In genomic region chr21:34926784-34927548, GRCh38 we compare ENCODE assay signal across 16 cellular contexts.
DNase-seq lines count a peak whose midpoint lies in the region; ATAC-seq and TF ChIP-seq lines count a peak whose summit lies in the region.
"Had no signal": no experiment of that assay in that cellular context is flagged by ENCODE, and none has a peak within 500 bp of the region (broad histone marks: within the 10 kb centered on the region; RNA-seq: fewer than 3 reads in every experiment).

No MANE protein-coding gene starts in this region.

- no peaks in the 10 kb centered on the region for H3K27me3 Mint-ChIP-seq in dendritic cell treated with granulocyte-macrophage colony-stimulating factor and Interleukin-4, amounts not matched to agents 40 ng/mL and 50 ng/mL, for 4 days
- H3K27me3 Mint-ChIP-seq in naive thymus-derived CD4-positive, alpha-beta T cell, result no peaks in the 10 kb centered on the region
- H3K27me3 Mint-ChIP-seq in naive thymus-derived CD8-positive, alpha-beta T cell, result no peaks in the 10 kb centered on the region

- intact Hi-C loops in dendritic cell treated with granulocyte-macrophage colony-stimulating factor and Interleukin-4, amounts not matched to agents 40 ng/mL and 50 ng/mL, for 4 days (cut with micrococcal nuclease), result no loop called here
- intact Hi-C loops in naive thymus-derived CD4-positive, alpha-beta T cell (cut with micrococcal nuclease), result no loop called here

- H3K36me3 Mint-ChIP-seq in dendritic cell treated with granulocyte-macrophage colony-stimulating factor and Interleukin-4, amounts not matched to agents 40 ng/mL and 50 ng/mL, for 4 days (ENCODE audit: low read depth), result peaks cover 18% of the 10 kb centered on the region
- H3K36me3 Mint-ChIP-seq in naive thymus-derived CD4-positive, alpha-beta T cell, result peaks cover 13 to 47% (median 25%) of the 10 kb centered on the region in 5 donors
- H3K36me3 Mint-ChIP-seq in naive thymus-derived CD8-positive, alpha-beta T cell, result peaks cover 0 to 31% (median 16%) of the 10 kb centered on the region in 3 donors

- no peak overlapping the region for H3K4me3 ChIP-seq in naive thymus-derived CD4-positive, alpha-beta T cell (ENCODE audit: low read length)
- H3K4me3 ChIP-seq: heart right ventricle, PC-9 had no signal

- in situ Hi-C loops in Caki2 (cut with HindIII; ENCODE audit: low pct_unique_long_range_greater_than_20kb, low sequenced_read_pairs), result no loop called here
- in situ Hi-C loops in GM13976 (cut with MboI; ENCODE audit: low sequenced_read_pairs, unreplicated experiment), result no loop called here

- CTCF ChIA-PET in naive thymus-derived CD4-positive, alpha-beta T cell (lab: Charles Lee), result no interaction called here

- H3K4me1 Mint-ChIP-seq in dendritic cell treated with granulocyte-macrophage colony-stimulating factor and Interleukin-4, amounts not matched to agents 40 ng/mL and 50 ng/mL, for 4 days (ENCODE audit: low read depth), result peaks cover 54% of the 10 kb centered on the region
- H3K4me1 Mint-ChIP-seq in naive thymus-derived CD4-positive, alpha-beta T cell, result peaks cover 45 to 87% (median 81%) of the 10 kb centered on the region in 7 donors
- H3K4me1 Mint-ChIP-seq in naive thymus-derived CD8-positive, alpha-beta T cell, result peaks cover 29 to 79% (median 72%) of the 10 kb centered on the region in 4 donors

- H3K4me1 ChIP-seq in naive thymus-derived CD4-positive, alpha-beta T cell (ENCODE audit: control insufficient read depth in 2 of 2, insufficient read depth in 2 of 2, low read length in 2 of 2), result peaks cover 5 to 29% of the 10 kb centered on the region in 2 donors

- DNase-seq in Caki2 (ENCODE audit: low read depth) (peak; percentile 51), GM13976 (ENCODE audit: low spot score) (no peak)
- DNase-seq in naive thymus-derived CD4-positive, alpha-beta T cell, result no peak
- DNase-seq in activated CD4-positive, CD25-positive, alpha-beta regulatory T cell treated with anti-CD3 and anti-CD28 coated beads, Interleukin-2, amount 50 U/mL, for 72 hours, result no peak
- DNase-seq in naive thymus-derived CD8-positive, alpha-beta T cell, result no peak
- DNase-seq: dermis blood vessel endothelial cell; heart right ventricle; Kasumi-1; NCI-H2171 treated with DMSO at 0.1 percent for 48 hours; stimulated activated CD4-positive, alpha-beta T cell treated with anti-CD3 and anti-CD28 coated beads, Interleukin-1b, Interleukin-23, amount 100 ng/mL, for 48 hours; WERI-Rb-1 had no signal

- peak overlapping the region; percentile 18 for H3K27ac Mint-ChIP-seq in dendritic cell treated with granulocyte-macrophage colony-stimulating factor and Interleukin-4, amounts not matched to agents 40 ng/mL and 50 ng/mL, for 4 days
- peak overlapping the region in 6 of 9 donors; percentile 0 to 52 (median 18) for H3K27ac Mint-ChIP-seq in naive thymus-derived CD4-positive, alpha-beta T cell
- peak overlapping the region in 2 of 10 donors; percentile 36 for H3K27ac Mint-ChIP-seq in naive thymus-derived CD8-positive, alpha-beta T cell

- H3K9me3 Mint-ChIP-seq in dendritic cell treated with granulocyte-macrophage colony-stimulating factor and Interleukin-4, amounts not matched to agents 40 ng/mL and 50 ng/mL, for 4 days, result peaks cover 8% of the 10 kb centered on the region
- H3K9me3 Mint-ChIP-seq in naive thymus-derived CD4-positive, alpha-beta T cell, result peaks cover 0 to 9% (median 0%) of the 10 kb centered on the region in 11 donors
- peaks cover 0 to 7% (median 0%) of the 10 kb centered on the region in 9 donors for H3K9me3 Mint-ChIP-seq in naive thymus-derived CD8-positive, alpha-beta T cell
- H3K9me3 Mint-ChIP-seq: activated T-helper 1 cell treated with anti-CD3 and anti-CD28 coated beads, Interleukin-12 subunit alpha, Interleukin-12 subunit beta, Interleukin-2, Interleukin-4 antibody, amounts not matched to agents 30 ng/mL and 10 ng/mL and 1 ng/mL, durations not matched to agents 14 hours and 24 hours and 36 hours had no signal

- no peaks in the 10 kb centered on the region for H3K27me3 ChIP-seq in naive thymus-derived CD4-positive, alpha-beta T cell (ENCODE audit: control insufficient read depth in 2 of 2, insufficient read depth in 2 of 2, low read length in 2 of 2)

- H3K36me3 ChIP-seq in KOPT-K1 (ENCODE audit: insufficient read depth, low read length), result peaks cover 51% of the 10 kb centered on the region
- no peaks in the 10 kb centered on the region for H3K36me3 ChIP-seq in naive thymus-derived CD4-positive, alpha-beta T cell (ENCODE audit: control insufficient read depth in 2 of 3, insufficient read depth in 3 of 3, low read length in 3 of 3)
- H3K36me3 ChIP-seq: heart right ventricle, WERI-Rb-1 had no signal

- TF ChIP-seq CTCF in GM13976 (IDR thresholded peaks at IDR 0.05; ENCODE audit: borderline replicate concordance, control extremely low read depth, extremely low read depth, insufficient read depth, missing control alignments), result no peak

- POLR2A ChIA-PET in naive thymus-derived CD4-positive, alpha-beta T cell (lab: Charles Lee), result interaction anchor here (0.6 to 0.8 kb wide), 2 partner anchors 9 to 36 kb away, joined by 3 read pairs; no protein-coding TSS in a partner anchor
- POLR2A ChIA-PET in naive thymus-derived CD8-positive, alpha-beta T cell (lab: Charles Lee), result interaction anchor here (0.6 to 1.4 kb wide), 5 partner anchors 8 to 121 kb away, joined by 3 to 4 read pairs (median 3); no protein-coding TSS in a partner anchor

- no peak overlapping the region for H3K4me3 Mint-ChIP-seq in dendritic cell treated with granulocyte-macrophage colony-stimulating factor and Interleukin-4, amounts not matched to agents 40 ng/mL and 50 ng/mL, for 4 days
- peak overlapping the region in 3 of 10 donors; percentile 10 to 20 (median 12) for H3K4me3 Mint-ChIP-seq in naive thymus-derived CD4-positive, alpha-beta T cell
- no peak overlapping the region for H3K4me3 Mint-ChIP-seq in naive thymus-derived CD8-positive, alpha-beta T cell
- H3K4me3 Mint-ChIP-seq: activated T-helper 1 cell treated with anti-CD3 and anti-CD28 coated beads, Interleukin-12 subunit alpha, Interleukin-12 subunit beta, Interleukin-2, Interleukin-4 antibody, amounts not matched to agents 30 ng/mL and 10 ng/mL and 1 ng/mL, durations not matched to agents 14 hours and 24 hours and 36 hours had no signal

- no peak for ATAC-seq in naive thymus-derived CD4-positive, alpha-beta T cell
- ATAC-seq in GM18873 (IDR thresholded peaks at IDR 0.05; ENCODE audit: low FRiP score, unreplicated experiment), result no peak
- ATAC-seq in naive thymus-derived CD8-positive, alpha-beta T cell, result no peak

- no peaks in the 10 kb centered on the region for H3K9me3 ChIP-seq in KOPT-K1 (ENCODE audit: insufficient read depth, low read length, poor library complexity, severe bottlenecking)
- H3K9me3 ChIP-seq in naive thymus-derived CD4-positive, alpha-beta T cell (ENCODE audit: control insufficient read depth in 2 of 3, low read length in 3 of 3), result no peaks in the 10 kb centered on the region
- H3K9me3 ChIP-seq: heart right ventricle had no signal

- peak overlapping the region; percentile 51 for H3K27ac ChIP-seq in KOPT-K1 (ENCODE audit: low read depth, low read length, poor library complexity, severe bottlenecking)
- no peak overlapping the region for H3K27ac ChIP-seq in naive thymus-derived CD4-positive, alpha-beta T cell (ENCODE audit: low read depth, low read length)
- H3K27ac ChIP-seq: heart right ventricle, PC-9, WERI-Rb-1 had no signal
